ENCODE assay signal across 20 cellular contexts in genomic region chr3:129796146-129796545, GRCh38.
"Had no signal": no experiment of that assay in that cellular context is flagged by ENCODE, and none has a peak within 500 bp of the region (broad histone marks: within the 10 kb centered on the region; RNA-seq: fewer than 3 reads in every experiment).

No MANE protein-coding gene starts in this region.

- H3K4me3 Mint-ChIP-seq: activated naive CD8-positive, alpha-beta T cell; activated T-helper 1 cell treated with anti-CD3 and anti-CD28 coated beads, Interleukin-12 subunit alpha, Interleukin-12 subunit beta, Interleukin-2, Interleukin-4 antibody, amounts not matched to agents 30 ng/mL and 10 ng/mL and 1 ng/mL, durations not matched to agents 14 hours and 24 hours and 36 hours; endodermal cell; immature natural killer cell; natural killer cell; stimulated activated effector memory CD8-positive, alpha-beta T cell treated with anti-CD3 and anti-CD28 coated beads, Interleukin-12 subunit alpha, Interleukin-12 subunit beta, amount 100 ng/mL, for 72 hours had no signal

- H3K36me3 Mint-ChIP-seq: activated naive CD8-positive, alpha-beta T cell; immature natural killer cell; natural killer cell; stimulated activated effector memory CD8-positive, alpha-beta T cell treated with anti-CD3 and anti-CD28 coated beads, Interleukin-12 subunit alpha, Interleukin-12 subunit beta, amount 100 ng/mL, for 72 hours had no signal

- H3K36me3 ChIP-seq: gastrocnemius medialis, heart right ventricle, pancreas, right lobe of liver, stomach, upper lobe of left lung, WERI-Rb-1 had no signal

- H3K27me3 ChIP-seq: dorsolateral prefrontal cortex, gastrocnemius medialis, heart right ventricle, neutrophil, pancreas, right lobe of liver, stomach, upper lobe of left lung had no signal

- H3K27me3 Mint-ChIP-seq: activated naive CD8-positive, alpha-beta T cell had no signal

- DNase-seq: activated CD4-positive, alpha-beta T cell treated with anti-CD3 and anti-CD28 coated beads for 1 hour; activated CD4-positive, alpha-beta T cell treated with anti-CD3 and anti-CD28 coated beads, Interleukin-2, amount 50 U/mL, for 4 hours; activated gamma-delta T cell treated with Interleukin-2 at 50 U/mL for 16 hours; dorsolateral prefrontal cortex; endodermal cell; gastrocnemius medialis; heart right ventricle; immature natural killer cell; natural killer cell; pancreas; right lobe of liver; stimulated activated CD4-positive, alpha-beta T cell treated with anti-CD3 and anti-CD28 coated beads, Interleukin-4, amount 100 ng/mL, for 24 hours; stomach; T-helper 2 cell; upper lobe of left lung; WERI-Rb-1 had no signal

- H3K9me3 ChIP-seq: gastrocnemius medialis, heart right ventricle, neutrophil, pancreas, right lobe of liver, stomach, upper lobe of left lung had no signal

- H3K27ac ChIP-seq: dorsolateral prefrontal cortex, gastrocnemius medialis, neutrophil, right lobe of liver, WERI-Rb-1 had no signal

- H3K27ac Mint-ChIP-seq: activated naive CD8-positive, alpha-beta T cell; activated T-helper 1 cell treated with anti-CD3 and anti-CD28 coated beads, Interleukin-12 subunit alpha, Interleukin-12 subunit beta, Interleukin-2, Interleukin-4 antibody, amounts not matched to agents 30 ng/mL and 10 ng/mL and 1 ng/mL, durations not matched to agents 14 hours and 24 hours and 36 hours; immature natural killer cell; natural killer cell; stimulated activated effector memory CD8-positive, alpha-beta T cell treated with anti-CD3 and anti-CD28 coated beads, Interleukin-12 subunit alpha, Interleukin-12 subunit beta, amount 100 ng/mL, for 72 hours had no signal

- H3K4me3 ChIP-seq: dorsolateral prefrontal cortex, gastrocnemius medialis, heart right ventricle, pancreas, right lobe of liver, stomach, upper lobe of left lung had no signal

- H3K4me1 Mint-ChIP-seq: stimulated activated effector memory CD8-positive, alpha-beta T cell treated with anti-CD3 and anti-CD28 coated beads, Interleukin-12 subunit alpha, Interleukin-12 subunit beta, amount 100 ng/mL, for 72 hours had no signal

- H3K9me3 Mint-ChIP-seq: activated T-helper 1 cell treated with anti-CD3 and anti-CD28 coated beads, Interleukin-12 subunit alpha, Interleukin-12 subunit beta, Interleukin-2, Interleukin-4 antibody, amounts not matched to agents 30 ng/mL and 10 ng/mL and 1 ng/mL, durations not matched to agents 14 hours and 24 hours and 36 hours; immature natural killer cell; natural killer cell; stimulated activated effector memory CD8-positive, alpha-beta T cell treated with anti-CD3 and anti-CD28 coated beads, Interleukin-12 subunit alpha, Interleukin-12 subunit beta, amount 100 ng/mL, for 72 hours had no signal

- ATAC-seq: gastrocnemius medialis; heart right ventricle; natural killer cell; right lobe of liver; stimulated activated effector memory CD8-positive, alpha-beta T cell treated with anti-CD3 and anti-CD28 coated beads, Interleukin-12 subunit alpha, Interleukin-12 subunit beta, amount 100 ng/mL, for 72 hours had no signal
